Comparison of ENCODE assay signal across 20 cellular contexts in the genomic region with DNA sequence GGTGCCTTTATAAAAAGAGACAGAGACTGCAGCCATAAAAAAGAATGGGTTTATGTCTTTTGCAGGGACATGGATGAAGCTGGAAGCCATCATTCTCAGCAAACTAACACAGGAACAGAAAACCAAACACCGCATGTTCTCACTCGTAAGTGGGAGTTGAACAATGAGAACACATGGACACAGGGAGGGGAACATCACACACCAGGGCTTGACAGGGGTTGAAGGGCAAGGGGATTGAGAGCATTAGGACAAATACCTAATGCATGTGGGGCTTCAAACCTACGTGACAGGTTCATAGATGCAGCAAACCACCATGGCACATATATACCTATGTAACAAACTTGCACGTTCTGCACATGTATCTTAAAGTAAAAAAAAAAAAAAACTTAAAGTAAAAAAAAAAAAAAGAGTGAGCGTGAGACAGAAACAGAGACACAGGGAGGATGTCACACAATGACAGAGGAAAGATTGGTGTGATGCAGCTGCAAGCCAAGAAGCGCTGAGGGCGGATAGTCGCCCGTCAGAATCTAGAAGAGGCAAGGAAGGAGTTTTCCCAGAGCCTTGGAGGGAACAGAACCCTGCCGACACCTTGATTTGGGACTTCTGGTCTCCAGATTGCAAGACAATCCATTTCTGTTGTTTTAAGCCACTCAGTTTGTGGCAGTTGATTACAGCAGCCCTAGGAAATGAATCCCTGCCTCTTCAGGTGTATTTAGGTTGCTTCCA. TPM values are rescaled to one million over a fixed set of nuclear protein-coding genes. Genes with fewer than 3 reads are reported as not detected.
DNase-seq lines count a peak whose midpoint lies in the region; ATAC-seq, FAIRE-seq and TF ChIP-seq lines count a peak whose summit lies in the region.
"Had no signal": no experiment of that assay in that cellular context is flagged by ENCODE, and none has a peak within 500 bp of the region (broad histone marks: within the 10 kb centered on the region; RNA-seq: fewer than 3 reads in every experiment).

No MANE protein-coding gene starts in this region.

- POLR2A ChIA-PET in PC-9 (lab: Charles Lee; ENCODE audit: unreplicated experiment) = interaction anchor here (0.7 to 1.2 kb wide), 3 partner anchors 12 to 49 kb away, joined by 5 to 12 read pairs (median 9); no protein-coding TSS in a partner anchor
- POLR2A ChIA-PET in GM12878 (lab: Charles Lee) = interaction anchor here (0.6 to 6.4 kb wide), 4 partner anchors 9 to 86 kb away, joined by 3 to 40 read pairs (median 7); no protein-coding TSS in a partner anchor

- H3K79me2 ChIP-seq in PC-9 (ENCODE audit: low read depth) (no peaks in the 10 kb centered on the region), GM12878 (ENCODE audit: control insufficient read depth, insufficient read depth, low read length) (no peaks in the 10 kb centered on the region)

- H3K4me3 ChIP-seq in PC-9 (no peak overlapping the region), GM12878 (no peak overlapping the region), sigmoid colon (no peak overlapping the region)
- H3K4me3 ChIP-seq: breast epithelium, esophagus muscularis mucosa, HAP-1, mucosa of descending colon, stomach had no signal

- no peaks in the 10 kb centered on the region for H3K36me3 ChIP-seq in PC-9 (ENCODE audit: low read depth)
- no peaks in the 10 kb centered on the region for H3K36me3 ChIP-seq in GM12878 (ENCODE audit: control insufficient read depth in 2 of 2, insufficient read depth in 2 of 2, low read length in 1 of 2)
- H3K36me3 ChIP-seq in sigmoid colon = no peaks in the 10 kb centered on the region
- H3K36me3 ChIP-seq: breast epithelium, esophagus muscularis mucosa, HAP-1, stomach had no signal

- 78% methylated on average over 9 of the region's 10 CpGs for WGBS in GM12878 (ENCODE audit: insufficient coverage, insufficient replicate concordance, low lambda C conversion rate, missing lambda C conversion rate)
- WGBS in sigmoid colon, 2 donors = 80 to 92% methylated on average over 10 of the region's 10 CpGs

- TF ChIP-seq POLR2A in GM12878 (IDR thresholded peaks at IDR 0.05; ENCODE audit: low read depth, low read length) (no peak), sigmoid colon (IDR thresholded peaks at IDR 0.05) (no peak)

- SMC1A ChIA-PET in GM12878 (lab: Charles Lee; ENCODE audit: uncharacterized antibody, unreplicated experiment) = interaction anchor here (1.0 to 15.5 kb wide), 4 partner anchors 11 to 31 kb away, joined by 5 to 430 read pairs (median 62); a partner anchor contains a TSS

- H3K4me1 ChIP-seq in PC-9 (replicated peaks; ENCODE audit: insufficient read depth) (peaks cover 34% of the 10 kb centered on the region), GM12878 (ENCODE audit: control insufficient read depth, insufficient read depth, low read length) (peaks cover 34% of the 10 kb centered on the region), sigmoid colon (peaks cover 0 to 18% (median 15%) of the 10 kb centered on the region in 4 donors)

- RAD21 ChIA-PET in GM12878 (lab: Charles Lee; ENCODE audit: unreplicated experiment) = interaction anchor here (1.0 to 9.3 kb wide), 5 partner anchors 11 to 112 kb away, joined by 3 to 102 read pairs (median 7); a partner anchor contains a TSS

- in situ Hi-C loops in GM12878 (cut with MboI) = loop anchor here (25.0 kb wide), 1 partner anchor 92 kb away; a partner anchor contains a TSS

- H3K4me2 ChIP-seq in PC-9 (no peak overlapping the region), GM12878 (ENCODE audit: control insufficient read depth, insufficient read depth) (no peak overlapping the region)

- H4K20me1 ChIP-seq in PC-9 (ENCODE audit: insufficient read depth) (no peaks in the 10 kb centered on the region), GM12878 (ENCODE audit: control insufficient read depth, insufficient read depth) (no peaks in the 10 kb centered on the region)

- H2AFZ ChIP-seq in PC-9 = no peak overlapping the region
- H2AFZ ChIP-seq in GM12878 (ENCODE audit: control insufficient read depth, low read depth, low read length) = no peak overlapping the region

- H3F3A ChIP-seq in PC-9 (ENCODE audit: insufficient read depth, low read depth) = peaks cover 38% of the 10 kb centered on the region; the same call in 1 of the 2 replicates

- BruUV-seq in PC-9 (replicated peaks; lab: Mats Ljungman, UMichigan) (TSS peak; percentile 51), GM12878 (replicated peaks; lab: Mats Ljungman, UMichigan) (no TSS peak)

- DNase-seq in activated effector memory CD4-positive, alpha-beta T cell treated with anti-CD3 and anti-CD28 coated beads, Interleukin-2, amount 50 U/mL, for 16 hours = peak; percentile 62
- DNase-seq in activated effector memory CD4-positive, alpha-beta T cell treated with Interleukin-2 at 50 U/mL for 16 hours = no peak
- DNase-seq in PC-9 (no peak), GM12878 (ENCODE audit: low read depth, low spot score) (no peak), sigmoid colon (peak; percentile 17), AG08395 (ENCODE audit: low spot score) (no peak), hippocampal formation (lab: John Stamatoyannopoulos, UW) (no peak)
- DNase-seq: mucosa of descending colon, MV-4-11, NCI-H187 treated with DMSO at 0.1 percent for 48 hours, NCI-H345, occipital lobe, right cardiac atrium, stomach, SW 1271 had no signal

- TF ChIP-seq RAD21 in GM12878 (IDR thresholded peaks at IDR 0.05; ENCODE audit: insufficient read depth, low read depth, low read length) = no peak

- H3K27ac ChIP-seq in PC-9 (no peak overlapping the region), GM12878 (ENCODE audit: control insufficient read depth, insufficient read depth) (no peak overlapping the region), sigmoid colon (no peak overlapping the region)
- H3K27ac ChIP-seq: esophagus muscularis mucosa, stomach had no signal

- TF ChIP-seq EP300 in GM12878 (IDR thresholded peaks at IDR 0.05; ENCODE audit: borderline replicate concordance in 1 of 2, control insufficient read depth in 1 of 2, low read depth in 2 of 2, low read length in 2 of 2) = no peak
- TF ChIP-seq EP300 in sigmoid colon (IDR thresholded peaks at IDR 0.05) = no peak

- TF ChIP-seq CTCF in PC-9 (conservative IDR thresholded peaks at IDR 0.05) (no peak), GM12878 (IDR thresholded peaks at IDR 0.05 in 2 of 3, conservative IDR thresholded peaks at IDR 0.05 in 1 of 3; ENCODE audit: control insufficient read depth in 2 of 3, extremely low read depth in 1 of 3, insufficient read depth in 1 of 3, low read depth in 3 of 3, low read length in 3 of 3) (no peak), sigmoid colon (IDR thresholded peaks at IDR 0.05) (no peak)

- intact Hi-C loops in PC-9 (cut with micrococcal nuclease; ENCODE audit: unreplicated experiment) = no loop called here
- intact Hi-C loops in GM12878 (cut with micrococcal nuclease; ENCODE audit: unreplicated experiment) = no loop called here
- intact Hi-C loops in sigmoid colon (cut with DNase I) = no loop called here

- CTCF ChIA-PET in PC-9 (lab: Charles Lee) = interaction anchor here (0.7 kb wide), 1 partner anchor 33 kb away, joined by 5 read pairs; no protein-coding TSS in a partner anchor
- CTCF ChIA-PET in GM12878 (lab: Yijun Ruan, JAX) = interaction anchor here (1.2 to 19.2 kb wide), 7 partner anchors 10 to 1020 kb away, joined by 3 to 289 read pairs (median 7); a partner anchor contains a TSS

- FAIRE-seq in GM12878 (lab: Jason Lieb, UNC) = no peak

- H3K9me3 ChIP-seq in PC-9 (ENCODE audit: insufficient read depth, low read depth) = peaks cover 8% of the 10 kb centered on the region
- H3K9me3 ChIP-seq in GM12878 (replicated peaks; ENCODE audit: control insufficient read depth, insufficient read depth, low read length) = peaks cover 5% of the 10 kb centered on the region; the same call in 2 of the 3 replicates
- peaks cover 0 to 3% (median 0%) of the 10 kb centered on the region in 4 donors for H3K9me3 ChIP-seq in sigmoid colon
- H3K9me3 ChIP-seq: breast epithelium, HAP-1, mucosa of descending colon had no signal

- H3K9ac ChIP-seq in GM12878 (ENCODE audit: control insufficient read depth, insufficient read depth, low read length) = no peak overlapping the region

- H3K9me2 ChIP-seq in PC-9 (ENCODE audit: insufficient read depth) = no peaks in the 10 kb centered on the region

- H3K27me3 ChIP-seq in PC-9 (ENCODE audit: insufficient read depth, low read depth) (no peaks in the 10 kb centered on the region), GM12878 (replicated peaks in 1 of 2; ENCODE audit: control insufficient read depth in 2 of 2, insufficient read depth in 2 of 2, low read length in 1 of 2) (no peaks in the 10 kb centered on the region), sigmoid colon (no peaks in the 10 kb centered on the region)
- H3K27me3 ChIP-seq: breast epithelium, esophagus muscularis mucosa, stomach had no signal

- ATAC-seq in GM12878 (no peak), HG03457 (IDR thresholded peaks at IDR 0.05; ENCODE audit: unreplicated experiment) (no peak)
- ATAC-seq: left lobe of liver, mucosa of descending colon, right cardiac atrium had no signal

RNA-seq across cellular contexts. Expression of a gene that starts 27.4 kb away (rescaled TPM):
- total RNA-seq in PC-9 (2021) (17.4 and 23.5 TPM in 2 replicates), GM12878 (2014; rRNA removed) (0.16 and 0.34 TPM in 2 replicates), GM12878 (2014; rRNA removed; fragmentation: Illumina TruSeq; extraction: Trizol) (0.31 and 0.46 TPM in 2 replicates), GM12878 (2021) (0.90 and 1.0 TPM in 2 replicates), sigmoid colon (not detected)
- 1.9 and 3.5 TPM in 2 replicates for total RNA-seq in GM12878 (2013; cell fraction: nucleolus; rRNA removed)
- not detected for polyA plus RNA-seq in GM12878 (2011; ENCODE audit: low read depth)
- polyA plus RNA-seq in GM12878 (2011; rRNA removed) (0.35 and 0.69 TPM in 2 replicates), GM12878 (2014; fragmentation: Illumina TruSeq; extraction: Trizol) (0.49 and 0.85 TPM in 2 replicates), GM12878 (2014; fragmentation: Nextera tagmentation; extraction: Ambion mirVana) (not detected), GM12878 (2014; rRNA removed) (0.67 and 1.2 TPM in 2 replicates), GM12878 (2016; fragmentation: Nextera tagmentation; extraction: Ambion mirVana) (under 1 TPM; 0.10 to 0.79 TPM), sigmoid colon (1 to 10 TPM; 1.2 to 6.9 (median 1.8) TPM)
- 0.79 TPM in 2 replicates for polyA plus RNA-seq in GM12878 (2011; cell fraction: cytosol; rRNA removed)
- 0.39 and 0.61 TPM in 2 replicates for polyA plus RNA-seq in GM12878 (2011; cell fraction: nucleus; rRNA removed)
- polyA plus RNA-seq in GM12878 (2012) = 0.13 TPM in 1 of 2 replicates, not detected in the other
- 1.5 and 4.2 TPM in 2 replicates for polyA minus RNA-seq in GM12878 (2011; rRNA and poly(A)+ RNA removed)
- polyA minus RNA-seq in GM12878 (2011; cell fraction: cytosol; rRNA and poly(A)+ RNA removed) = 0.21 and 1.3 TPM in 2 replicates
- 1.2 and 2.5 TPM in 2 replicates for polyA minus RNA-seq in GM12878 (2011; cell fraction: nucleus; rRNA and poly(A)+ RNA removed)
- total RNA-seq: esophagus muscularis mucosa, occipital lobe had no signal
- polyA plus RNA-seq: right cardiac atrium had no signal

RNA-seq across cellular contexts. Expression of a gene that starts 36.4 kb away (rescaled TPM):
- total RNA-seq in PC-9 (2021) (not detected in 2 replicates), GM12878 (2014; rRNA removed) (235 and 242 TPM in 2 replicates), GM12878 (2014; rRNA removed; fragmentation: Illumina TruSeq; extraction: Trizol) (131 and 136 TPM in 2 replicates), GM12878 (2021) (192 and 209 TPM in 2 replicates), sigmoid colon (not detected)
- 1,072 and 1,160 TPM in 2 replicates for total RNA-seq in GM12878 (2013; cell fraction: nucleolus; rRNA removed)
- 96.4 TPM for polyA plus RNA-seq in GM12878 (2011; ENCODE audit: low read depth)
- polyA plus RNA-seq in GM12878 (2011; rRNA removed) (696 and 1,171 TPM in 2 replicates), GM12878 (2014; fragmentation: Illumina TruSeq; extraction: Trizol) (171 and 245 TPM in 2 replicates), GM12878 (2014; fragmentation: Nextera tagmentation; extraction: Ambion mirVana) (100 to 1,000 TPM; 235 to 294 TPM), GM12878 (2014; rRNA removed) (258 and 274 TPM in 2 replicates), GM12878 (2016; fragmentation: Nextera tagmentation; extraction: Ambion mirVana) (100 to 1,000 TPM; 571 to 606 TPM), sigmoid colon (10 to 100 TPM in 1 of 3 donors, not detected in 2; 73.5 TPM)
- polyA plus RNA-seq in GM12878 (2011; cell fraction: cytosol; rRNA removed) = 1,486 and 1,699 TPM in 2 replicates
- 1,140 and 1,750 TPM in 2 replicates for polyA plus RNA-seq in GM12878 (2011; cell fraction: nucleus; rRNA removed)
- 149 and 215 TPM in 2 replicates for polyA plus RNA-seq in GM12878 (2012)
- polyA minus RNA-seq in GM12878 (2011; rRNA and poly(A)+ RNA removed) = 2,298 and 2,348 TPM in 2 replicates
- polyA minus RNA-seq in GM12878 (2011; cell fraction: cytosol; rRNA and poly(A)+ RNA removed) = 332 and 352 TPM in 2 replicates
- polyA minus RNA-seq in GM12878 (2011; cell fraction: nucleus; rRNA and poly(A)+ RNA removed) = 378 and 542 TPM in 2 replicates
- total RNA-seq: occipital lobe had no signal

Comparison
In these comparisons a context has a peak if more than half of its experiments do, and no peak if none do; other contexts are left out.
1. DNase-seq: peak in activated effector memory CD4-positive, alpha-beta T cell treated with anti-CD3 and anti-CD28 coated beads, Interleukin-2, amount 50 U/mL, for 16 hours (single experiment) and sigmoid colon (single experiment); none in activated effector memory CD4-positive, alpha-beta T cell treated with Interleukin-2 at 50 U/mL for 16 hours (single experiment), PC-9 (0 of 2), GM12878 (single experiment), AG08395 (single experiment) and hippocampal formation (0 of 2).
2. RNA of a gene that starts 36.4 kb away (total RNA-seq): 131 to 1,160 TPM in GM12878; not detected in PC-9 and not detected in sigmoid colon; every median in the first group is over 100 times any median in the second.